Comparison of ENCODE assay signal across 1 cellular context in genomic region chr3:186627852-186628414, GRCh38.
TF ChIP-seq lines count a peak whose summit lies in the region.

No MANE protein-coding gene starts in this region.

TF ChIP-seq in HepG2, 621 proteins besides CTCF, POLR2A, EP300 and RAD21:
- TF ChIP-seq ATF1 (CRISPR knock-in tag; IDR thresholded peaks at IDR 0.05): no peak
- peak; percentile 22; the same call in 1 of the 2 replicates for TF ChIP-seq RBFOX2 (IDR thresholded peaks at IDR 0.05; ENCODE audit: low read depth, low read length)
- TF ChIP-seq MED1 (CRISPR knock-in tag; IDR thresholded peaks at IDR 0.05): 0 out of 2 replicates have a peak, but pooled peaks have one; percentile 21
- TF ChIP-seq NAIF1 (CRISPR knock-in tag; IDR thresholded peaks at IDR 0.05; ENCODE audit: borderline replicate concordance): no peak
- peak; percentile 55 for TF ChIP-seq HNRNPK (IDR thresholded peaks at IDR 0.05; ENCODE audit: low read depth, low read length, poor library complexity, severe bottlenecking)
- no peak for TF ChIP-seq MTERF4 (CRISPR knock-in tag; IDR thresholded peaks at IDR 0.05)
- TF ChIP-seq STAG1 (CRISPR knock-in tag; IDR thresholded peaks at IDR 0.05): no peak
- no peak for TF ChIP-seq KLF12 (CRISPR knock-in tag; IDR thresholded peaks at IDR 0.05; ENCODE audit: borderline replicate concordance)
- no peak for TF ChIP-seq ZNF772 (CRISPR knock-in tag; IDR thresholded peaks at IDR 0.05)
- no peak for TF ChIP-seq ZFP36L1 (CRISPR knock-in tag; IDR thresholded peaks at IDR 0.05)
- TF ChIP-seq SRSF1 (optimal IDR thresholded peaks at IDR 0.05; ENCODE audit: low read depth, low read length): no peak
- no peak for TF ChIP-seq HOXA7 (CRISPR knock-in tag; IDR thresholded peaks at IDR 0.05)
- TF ChIP-seq ZNF615 (CRISPR knock-in tag; IDR thresholded peaks at IDR 0.05; ENCODE audit: borderline replicate concordance): no peak
- no peak for TF ChIP-seq CEBPZ (IDR thresholded peaks at IDR 0.05; ENCODE audit: low read length)
- TF ChIP-seq TEAD3 (CRISPR knock-in tag; optimal IDR thresholded peaks at IDR 0.05; ENCODE audit: borderline replicate concordance): no peak
- no peak for TF ChIP-seq ZNF891 (CRISPR knock-in tag; IDR thresholded peaks at IDR 0.05)
- no peak for TF ChIP-seq ZNF232 (CRISPR knock-in tag; IDR thresholded peaks at IDR 0.05; ENCODE audit: borderline replicate concordance)
- TF ChIP-seq SSRP1 (CRISPR knock-in tag; IDR thresholded peaks at IDR 0.05): peak; percentile 33; the same call in 1 of the 2 replicates
- TF ChIP-seq ZNF234 (CRISPR knock-in tag; conservative IDR thresholded peaks at IDR 0.05): no peak
- TF ChIP-seq EEA1 (CRISPR knock-in tag; IDR thresholded peaks at IDR 0.05; ENCODE audit: borderline replicate concordance): no peak
- no peak for TF ChIP-seq ZNF251 (CRISPR knock-in tag; IDR thresholded peaks at IDR 0.05)
- TF ChIP-seq ERF (CRISPR knock-in tag; IDR thresholded peaks at IDR 0.05): 0 out of 2 replicates have a peak, but pooled peaks have one; percentile 15
- TF ChIP-seq IRF1 (CRISPR knock-in tag; IDR thresholded peaks at IDR 0.05; ENCODE audit: low read depth): no peak
- no peak for TF ChIP-seq POGZ (CRISPR knock-in tag; IDR thresholded peaks at IDR 0.05)
- no peak for TF ChIP-seq CREBL2 (CRISPR knock-in tag; IDR thresholded peaks at IDR 0.05; ENCODE audit: borderline replicate concordance)
- no peak for TF ChIP-seq MTA1 (CRISPR knock-in tag; IDR thresholded peaks at IDR 0.05; ENCODE audit: borderline replicate concordance)
- no peak for TF ChIP-seq ZNF547 (CRISPR knock-in tag; IDR thresholded peaks at IDR 0.05)
- TF ChIP-seq PRMT3 (CRISPR knock-in tag; IDR thresholded peaks at IDR 0.05; ENCODE audit: borderline replicate concordance, low read depth): no peak
- TF ChIP-seq HCFC1 (IDR thresholded peaks at IDR 0.05; ENCODE audit: low read depth, low read length): no peak
- peak; percentile 55; the same call in 1 of the 2 replicates for TF ChIP-seq NFIC (IDR thresholded peaks at IDR 0.05; ENCODE audit: low read length)
- no peak for TF ChIP-seq ZNF24 (IDR thresholded peaks at IDR 0.05)
- no peak for TF ChIP-seq ZNF670 (CRISPR knock-in tag; IDR thresholded peaks at IDR 0.05; ENCODE audit: borderline replicate concordance)
- 0 out of 2 replicates have a peak, but pooled peaks have one; percentile 29 for TF ChIP-seq ZNF562 (CRISPR knock-in tag; IDR thresholded peaks at IDR 0.05; ENCODE audit: borderline replicate concordance)
- peak; percentile 73 for TF ChIP-seq PAF1 (CRISPR knock-in tag; IDR thresholded peaks at IDR 0.05)
- TF ChIP-seq ZNF337 (CRISPR knock-in tag; IDR thresholded peaks at IDR 0.05; ENCODE audit: borderline replicate concordance, low read depth): no peak
- TF ChIP-seq NONO (IDR thresholded peaks at IDR 0.05): no peak
- TF ChIP-seq NONO (CRISPR knock-in tag; conservative IDR thresholded peaks at IDR 0.05): no peak
- TF ChIP-seq FOXP1 (IDR thresholded peaks at IDR 0.05): no peak
- TF ChIP-seq FOXP1 (CRISPR knock-in tag; IDR thresholded peaks at IDR 0.05): no peak
- no peak for TF ChIP-seq ATF3 (CRISPR knock-in tag; IDR thresholded peaks at IDR 0.05)
- peak; percentile 88 for TF ChIP-seq POLR2G (IDR thresholded peaks at IDR 0.05; ENCODE audit: low read depth, low read length)
- peak; percentile 99 for TF ChIP-seq RBM22 (optimal IDR thresholded peaks at IDR 0.05; ENCODE audit: low read length)
- TF ChIP-seq FIP1L1 (IDR thresholded peaks at IDR 0.05; ENCODE audit: borderline replicate concordance, insufficient read depth, low read depth, low read length): peak; percentile 76; the same call in 1 of the 2 replicates
- no peak for TF ChIP-seq TRIM24 (CRISPR knock-in tag; IDR thresholded peaks at IDR 0.05)
- no peak for TF ChIP-seq PRPF4 (IDR thresholded peaks at IDR 0.05; ENCODE audit: low read depth, low read length, poor library complexity, severe bottlenecking)
- TF ChIP-seq POLR2AphosphoS5 (IDR thresholded peaks at IDR 0.05; ENCODE audit: low read depth, low read length): peak; percentile 69
- no peak for TF ChIP-seq ZNF296 (CRISPR knock-in tag; conservative IDR thresholded peaks at IDR 0.05)
- TF ChIP-seq THAP9 (CRISPR knock-in tag; IDR thresholded peaks at IDR 0.05; ENCODE audit: borderline replicate concordance): no peak
